In genomic region chr17:78399693-78400144, GRCh38 we compare ENCODE assay signal across 20 cellular contexts.
"Had no signal": no experiment of that assay in that cellular context is flagged by ENCODE, and none has a peak within 500 bp of the region (broad histone marks: within the 10 kb centered on the region; RNA-seq: fewer than 3 reads in every experiment).

No MANE protein-coding gene starts in this region.

- H3K4me1 ChIP-seq: neural progenitor cell had no signal

- H3K27me3 Mint-ChIP-seq: activated CD4-positive, alpha-beta memory T cell treated with anti-CD3 and anti-CD28 coated beads for 36 hours; activated CD4-positive, alpha-beta T cell treated with anti-CD3 and anti-CD28 coated beads for 36 hours; activated CD8-positive, alpha-beta memory T cell treated with anti-CD3 and anti-CD28 coated beads, Interleukin-2, amount 10 ng/mL, durations not matched to agents 7 days and 5 days; activated naive CD8-positive, alpha-beta T cell treated with anti-CD3 and anti-CD28 coated beads for 36 hours; stimulated activated naive B cell treated with anti-CD40 and anti-IgM and Interleukin-4, amounts not matched to agents 10 μg/mL and 1 μg/mL and 100 μg/mL, for 72 hours had no signal

- H3K4me3 ChIP-seq: neural progenitor cell, ovary, tibial artery, uterus had no signal

- H3K4me2 ChIP-seq: neural progenitor cell, SK-N-SH had no signal

- H3K4me1 Mint-ChIP-seq: activated CD8-positive, alpha-beta memory T cell treated with anti-CD3 and anti-CD28 coated beads, Interleukin-2, amount 10 ng/mL, durations not matched to agents 7 days and 5 days; activated naive CD8-positive, alpha-beta T cell treated with anti-CD3 and anti-CD28 coated beads for 36 hours; neural progenitor cell had no signal

- H3K27ac Mint-ChIP-seq: activated CD4-positive, alpha-beta T cell treated with anti-CD3 and anti-CD28 coated beads for 36 hours; activated CD8-positive, alpha-beta memory T cell treated with anti-CD3 and anti-CD28 coated beads, Interleukin-2, amount 10 ng/mL, durations not matched to agents 7 days and 5 days; neural progenitor cell; stimulated activated naive B cell treated with anti-CD40 and anti-IgM and Interleukin-4, amounts not matched to agents 10 μg/mL and 1 μg/mL and 100 μg/mL, for 72 hours had no signal

- H3K9ac ChIP-seq: neural progenitor cell, SK-N-SH had no signal

- ATAC-seq: activated CD4-positive, alpha-beta T cell treated with anti-CD3 and anti-CD28 coated beads for 36 hours; activated CD8-positive, alpha-beta memory T cell treated with anti-CD3 and anti-CD28 coated beads, Interleukin-2, amount 10 ng/mL, durations not matched to agents 7 days and 5 days; activated T-cell treated with anti-CD3 and anti-CD28 coated beads, Interleukin-2, amount 50 U/mL, for 4 hours; stimulated activated naive B cell treated with anti-CD40 and anti-IgM and Interleukin-4, amounts not matched to agents 10 μg/mL and 1 μg/mL and 100 μg/mL, for 72 hours had no signal

- H3K27me3 ChIP-seq: brain microvascular endothelial cell, neural progenitor cell, ovary, tibial artery, uterus had no signal

- H3K27ac ChIP-seq: brain microvascular endothelial cell, neural progenitor cell, ovary, tibial artery, uterus, VCaP had no signal

- H3K4me3 Mint-ChIP-seq: activated CD4-positive, alpha-beta memory T cell treated with anti-CD3 and anti-CD28 coated beads for 36 hours; activated CD4-positive, alpha-beta T cell treated with anti-CD3 and anti-CD28 coated beads for 36 hours; activated CD8-positive, alpha-beta memory T cell treated with anti-CD3 and anti-CD28 coated beads, Interleukin-2, amount 10 ng/mL, durations not matched to agents 7 days and 5 days; activated naive CD8-positive, alpha-beta T cell treated with anti-CD3 and anti-CD28 coated beads for 36 hours; activated T-cell treated with anti-CD3 and anti-CD28 coated beads, Interleukin-2, amount 50 U/mL, for 4 hours; neural progenitor cell; stimulated activated naive B cell treated with anti-CD40 and anti-IgM and Interleukin-4, amounts not matched to agents 10 μg/mL and 1 μg/mL and 100 μg/mL, for 72 hours had no signal

- DNase-seq: activated CD4-positive, alpha-beta memory T cell treated with anti-CD3 and anti-CD28 coated beads for 36 hours; activated CD4-positive, alpha-beta T cell treated with anti-CD3 and anti-CD28 coated beads for 36 hours; activated CD8-positive, alpha-beta memory T cell treated with anti-CD3 and anti-CD28 coated beads, Interleukin-2, amount 10 ng/mL, durations not matched to agents 7 days and 5 days; activated gamma-delta T cell; activated naive CD8-positive, alpha-beta T cell treated with anti-CD3 and anti-CD28 coated beads for 36 hours; activated T-cell treated with anti-CD3 and anti-CD28 coated beads, Interleukin-2, amount 50 U/mL, for 4 hours; amygdala; brain microvascular endothelial cell; cerebellar nuclear complex; effector CD8-positive, alpha-beta T cell; ovary; SK-N-SH; stimulated activated CD4-positive, alpha-beta T cell treated with anti-CD3 and anti-CD28 coated beads, Interleukin-2, amount 100 ng/mL, for 48 hours; stimulated activated naive B cell treated with anti-CD40 and anti-IgM and Interleukin-4, amounts not matched to agents 10 μg/mL and 1 μg/mL and 100 μg/mL, for 72 hours; T-helper 1 cell; T1000; tibial artery; uterus had no signal

- H3K9me3 ChIP-seq: ovary, SK-N-SH, tibial artery, uterus had no signal

- H2AFZ ChIP-seq: neural progenitor cell had no signal

- H3K9me3 Mint-ChIP-seq: activated CD4-positive, alpha-beta memory T cell treated with anti-CD3 and anti-CD28 coated beads for 36 hours; activated naive CD8-positive, alpha-beta T cell treated with anti-CD3 and anti-CD28 coated beads for 36 hours; activated T-cell treated with anti-CD3 and anti-CD28 coated beads, Interleukin-2, amount 50 U/mL, for 4 hours; neural progenitor cell; stimulated activated naive B cell treated with anti-CD40 and anti-IgM and Interleukin-4, amounts not matched to agents 10 μg/mL and 1 μg/mL and 100 μg/mL, for 72 hours had no signal

- H3K36me3 ChIP-seq: neural progenitor cell, ovary, uterus had no signal
